Comparison of ENCODE assay signal across 25 cellular contexts in genomic region chr3:146558811-146559210, GRCh38. TPM values are rescaled to one million over a fixed set of nuclear protein-coding genes. Genes with fewer than 3 reads are reported as not detected.
DNase-seq lines count a peak whose midpoint lies in the region; ATAC-seq and TF ChIP-seq lines count a peak whose summit lies in the region.
"Had no signal": no experiment of that assay in that cellular context is flagged by ENCODE, and none has a peak within 500 bp of the region (broad histone marks: within the 10 kb centered on the region; RNA-seq: fewer than 3 reads in every experiment).

No MANE protein-coding gene starts in this region.

- H3K4me1 Mint-ChIP-seq in stimulated activated memory B cell treated with anti-CD40 and anti-IgM and Interleukin-4, amounts not matched to agents 10 μg/mL and 1 μg/mL and 100 μg/mL, for 72 hours, result no peaks in the 10 kb centered on the region

- no peak overlapping the region for H2AFZ ChIP-seq in mammary epithelial cell (ENCODE audit: low read depth, low read length)

- H3K4me2 ChIP-seq in mammary epithelial cell (ENCODE audit: insufficient read depth, low read depth, low read length), result no peak overlapping the region

- DNase-seq in HL-60 (ENCODE audit: low read depth in 1 of 2, low spot score in 1 of 2) (peak in 1 of 2 experiments; percentile 83), NOMO-1 (lab: John Stamatoyannopoulos, UW; ENCODE audit: unreplicated experiment in 2 of 2) (peak; percentile 78 to 87), SKM-1 (lab: John Stamatoyannopoulos, UW; ENCODE audit: unreplicated experiment) (peak; percentile 78), upper lobe of right lung (no peak), right lobe of liver (no peak), mammary epithelial cell (no peak)
- DNase-seq: DND-41, IMR-90, Karpas-422, MG63, NCI-H1417, NCI-H187, NCI-H2107, NCI-H2227 treated with DMSO at 0.1 percent for 48 hours, NCI-H524, NCI-H82, Peyer's patch, T1000 had no signal

- TF ChIP-seq CTCF in HL-60 (IDR thresholded peaks at IDR 0.05; ENCODE audit: insufficient read depth, low read length) (no peak), upper lobe of right lung (IDR thresholded peaks at IDR 0.05) (no peak), right lobe of liver (IDR thresholded peaks at IDR 0.05) (no peak), mammary epithelial cell (conservative IDR thresholded peaks at IDR 0.05 in 1 of 2, IDR thresholded peaks at IDR 0.05 in 1 of 2; ENCODE audit: extremely low read depth in 1 of 2, insufficient read depth in 1 of 2, low read depth in 1 of 2, low read length in 2 of 2) (no peak)

- ATAC-seq in upper lobe of right lung, result peak; percentile 62
- ATAC-seq in right lobe of liver, result no peak
- ATAC-seq in stimulated activated memory B cell treated with anti-CD40 and anti-IgM and Interleukin-4, amounts not matched to agents 10 μg/mL and 1 μg/mL and 100 μg/mL, for 72 hours, result no peak

- H3K4me3 ChIP-seq in HL-60 (replicated peaks; ENCODE audit: insufficient read depth, low read length) (no peak overlapping the region), upper lobe of right lung (no peak overlapping the region), right lobe of liver (no peak overlapping the region), mammary epithelial cell (replicated peaks in 1 of 3; ENCODE audit: insufficient read depth in 1 of 3, low read depth in 2 of 3, low read length in 3 of 3) (no peak overlapping the region)
- H3K4me3 ChIP-seq: MG63, Peyer's patch, SK-N-MC had no signal

- no peak overlapping the region for H3K4me3 Mint-ChIP-seq in stimulated activated memory B cell treated with anti-CD40 and anti-IgM and Interleukin-4, amounts not matched to agents 10 μg/mL and 1 μg/mL and 100 μg/mL, for 72 hours

- BruUV-seq in mammary epithelial cell (replicated peaks; lab: Mats Ljungman, UMichigan), result no TSS peak

- CTCF ChIA-PET in mammary epithelial cell (lab: Charles Lee; ENCODE audit: low non-redundant PET), result no interaction called here

- no peaks in the 10 kb centered on the region for H3K79me2 ChIP-seq in mammary epithelial cell (ENCODE audit: insufficient read depth, low read length)

- dilution Hi-C loops in mammary epithelial cell (cut with HindIII; ENCODE audit: low sequenced_read_pairs), result no loop called here

- peaks cover 20% of the 10 kb centered on the region for H3K27me3 Mint-ChIP-seq in stimulated activated memory B cell treated with anti-CD40 and anti-IgM and Interleukin-4, amounts not matched to agents 10 μg/mL and 1 μg/mL and 100 μg/mL, for 72 hours

- H3K9ac ChIP-seq in mammary epithelial cell (ENCODE audit: insufficient read depth, low read length), result no peak overlapping the region

- no peaks in the 10 kb centered on the region for H3K4me1 ChIP-seq in upper lobe of right lung
- H3K4me1 ChIP-seq in right lobe of liver, result no peaks in the 10 kb centered on the region
- H3K4me1 ChIP-seq in mammary epithelial cell (ENCODE audit: insufficient read depth, low read length), result peaks cover 14% of the 10 kb centered on the region
- H3K4me1 ChIP-seq: Peyer's patch had no signal

- no peak overlapping the region for H3K27ac Mint-ChIP-seq in stimulated activated memory B cell treated with anti-CD40 and anti-IgM and Interleukin-4, amounts not matched to agents 10 μg/mL and 1 μg/mL and 100 μg/mL, for 72 hours

- no peaks in the 10 kb centered on the region for H3K27me3 ChIP-seq in HL-60 (ENCODE audit: insufficient read depth, poor library complexity, severe bottlenecking)
- H3K27me3 ChIP-seq in upper lobe of right lung, result no peaks in the 10 kb centered on the region
- no peaks in the 10 kb centered on the region for H3K27me3 ChIP-seq in right lobe of liver
- no peaks in the 10 kb centered on the region for H3K27me3 ChIP-seq in mammary epithelial cell (ENCODE audit: insufficient read depth, low read length)
- H3K27me3 ChIP-seq: MG63, Peyer's patch had no signal

- no peak for TF ChIP-seq POLR2A in right lobe of liver (IDR thresholded peaks at IDR 0.05)

- intact Hi-C loops in upper lobe of right lung (cut with DNase I), result no loop called here
- intact Hi-C loops in right lobe of liver (cut with DNase I), result no loop called here
- intact Hi-C loops in mammary epithelial cell (cut with micrococcal nuclease), result no loop called here

- H3K36me3 ChIP-seq in upper lobe of right lung (no peaks in the 10 kb centered on the region), right lobe of liver (no peaks in the 10 kb centered on the region), mammary epithelial cell (ENCODE audit: insufficient read depth, low read length) (no peaks in the 10 kb centered on the region)
- H3K36me3 ChIP-seq: MG63, Peyer's patch had no signal

- no peaks in the 10 kb centered on the region for H3K9me3 ChIP-seq in upper lobe of right lung
- H3K9me3 ChIP-seq in right lobe of liver, result no peaks in the 10 kb centered on the region
- peaks cover 4% of the 10 kb centered on the region for H3K9me3 ChIP-seq in mammary epithelial cell (replicated peaks; ENCODE audit: insufficient read depth, low read length)
- H3K9me3 ChIP-seq: MG63, Peyer's patch had no signal

- 60% methylated on average over 2 of the region's 2 CpGs for whole genome bisulfite sequencing in right lobe of liver (ENCODE audit: insufficient coverage, low coverage, low lambda C conversion rate, missing lambda C conversion rate)
- WGBS in mammary epithelial cell (ENCODE audit: low coverage, missing lambda C conversion rate), result 72% methylated on average over 2 of the region's 2 CpGs

- no peaks in the 10 kb centered on the region for H4K20me1 ChIP-seq in mammary epithelial cell (ENCODE audit: insufficient read depth, low read length)

- H3K27ac ChIP-seq in HL-60 (replicated peaks) (peak overlapping the region; percentile 67), upper lobe of right lung (no peak overlapping the region), right lobe of liver (no peak overlapping the region), mammary epithelial cell (ENCODE audit: insufficient read depth, low read depth, low read length) (no peak overlapping the region)
- H3K27ac ChIP-seq: C4-2B, Peyer's patch, SK-N-MC had no signal

- no peaks in the 10 kb centered on the region for H3K36me3 Mint-ChIP-seq in stimulated activated memory B cell treated with anti-CD40 and anti-IgM and Interleukin-4, amounts not matched to agents 10 μg/mL and 1 μg/mL and 100 μg/mL, for 72 hours

- H3K9me3 Mint-ChIP-seq in stimulated activated memory B cell treated with anti-CD40 and anti-IgM and Interleukin-4, amounts not matched to agents 10 μg/mL and 1 μg/mL and 100 μg/mL, for 72 hours, result no peaks in the 10 kb centered on the region

- in situ Hi-C loops in mammary epithelial cell (cut with MboI; ENCODE audit: low sequenced_read_pairs in 2 of 2), result no loop called here

RNA-seq across cellular contexts. Expression of gene PLSCR1, which starts 14.4 kb away (rescaled TPM):
- total RNA-seq in upper lobe of right lung (165 TPM), right lobe of liver (10 to 100 TPM; 15.1 to 83.8 (median 44.9) TPM), mammary epithelial cell (10 to 100 TPM; 23.0 to 53.8 TPM)
- polyA plus RNA-seq in mammary epithelial cell, result 38.6 TPM
- polyA minus RNA-seq in mammary epithelial cell, result 38.9 TPM
- total RNA-seq: G401 had no signal

RNA-seq across cellular contexts. Expression of gene PLSCR5, which starts 46.3 kb away (rescaled TPM):
- not detected for total RNA-seq in upper lobe of right lung
- not detected for total RNA-seq in right lobe of liver
- not detected for total RNA-seq in mammary epithelial cell
- polyA plus RNA-seq in mammary epithelial cell, result not detected
- not detected for polyA minus RNA-seq in mammary epithelial cell
- total RNA-seq: G401; H1; HT1080; IMR-90; Peyer's patch; T-helper 1 cell treated with Interleukin-12 subunit alpha and Interleukin-12 subunit beta and Interleukin-4 antibody, amounts not matched to agents 30 ng/mL and 1 ng/mL, for 36 hours had no signal
- polyA plus RNA-seq: H1, IMR-90 had no signal

Comparison
In these comparisons a context has a peak if more than half of its experiments do, and no peak if none do; other contexts are left out.
1. DNase-seq: peak in NOMO-1 (2 of 2) and SKM-1 (single experiment); none in upper lobe of right lung (single experiment), right lobe of liver (0 of 3) and mammary epithelial cell (single experiment).